ENCODE assay signal across 20 cellular contexts in the genomic region with DNA sequence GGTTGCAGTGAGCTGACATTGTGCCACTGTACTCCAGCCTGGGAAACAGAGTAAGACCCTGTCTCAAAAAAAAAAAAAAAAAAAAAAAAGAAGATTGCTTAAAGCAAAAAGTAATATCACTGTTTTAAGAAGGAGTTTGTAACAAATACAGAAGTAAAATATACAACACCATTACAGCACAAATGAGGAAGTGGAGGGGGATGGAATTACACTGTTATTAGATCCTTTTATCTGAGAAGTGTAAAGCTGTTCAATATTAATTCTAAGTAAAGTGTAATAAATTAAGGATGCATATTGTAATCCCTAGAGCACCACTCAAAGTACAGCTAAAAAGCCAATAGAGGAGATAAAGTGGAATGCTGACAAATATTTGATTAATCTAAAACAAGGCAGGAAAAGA.
"Had no signal": no experiment of that assay in that cellular context is flagged by ENCODE, and none has a peak within 500 bp of the region (broad histone marks: within the 10 kb centered on the region; RNA-seq: fewer than 3 reads in every experiment).

No MANE protein-coding gene starts in this region.

- H3K4me3 Mint-ChIP-seq: activated T-cell treated with anti-CD3 and anti-CD28 coated beads, Interleukin-2, amount 50 U/mL, for 24 hours; activated T-helper 17 cell treated with anti-CD3 and anti-CD28 coated beads, Interleukin-2, amount 50 U/mL, for 72 hours; brain; naive thymus-derived CD8-positive, alpha-beta T cell had no signal

- ATAC-seq: activated naive CD4-positive, alpha-beta T cell treated with anti-CD3 and anti-CD28 coated beads, Interleukin-2, amount 50 U/mL, for 72 hours; activated T-helper 17 cell treated with anti-CD3 and anti-CD28 coated beads, Interleukin-2, amount 50 U/mL, for 72 hours; foreskin keratinocyte; lower lobe of right lung; naive thymus-derived CD8-positive, alpha-beta T cell had no signal

- DNase-seq: activated CD4-positive, CD25-positive, alpha-beta regulatory T cell treated with anti-CD3 and anti-CD28 coated beads, Interleukin-2, amount 50 U/mL, for 72 hours; activated CD8-positive, alpha-beta memory T cell treated with anti-CD3 and anti-CD28 coated beads for 24 hours; activated CD8-positive, alpha-beta memory T cell treated with anti-CD3 and anti-CD28 coated beads, Interleukin-2, amount 50 U/mL, for 4 hours; activated T-cell treated with anti-CD3 and anti-CD28 coated beads, Interleukin-2, amount 50 U/mL, for 24 hours; aorta; effector CD4-positive, alpha-beta T cell; foreskin keratinocyte; lower lobe of right lung; naive thymus-derived CD8-positive, alpha-beta T cell; sigmoid colon; stimulated activated CD4-positive, alpha-beta T cell treated with anti-CD3 and anti-CD28 coated beads, Interleukin-15, amount 100 ng/mL, for 24 hours; stimulated activated naive CD4-positive, alpha-beta T cell; T1000; testis; trophoblast cell; uterus; WERI-Rb-1 had no signal

- H3K27ac Mint-ChIP-seq: activated naive CD4-positive, alpha-beta T cell treated with anti-CD3 and anti-CD28 coated beads, Interleukin-2, amount 50 U/mL, for 72 hours; activated T-cell treated with anti-CD3 and anti-CD28 coated beads, Interleukin-2, amount 50 U/mL, for 24 hours; activated T-helper 17 cell treated with anti-CD3 and anti-CD28 coated beads, Interleukin-2, amount 50 U/mL, for 72 hours; brain; naive thymus-derived CD8-positive, alpha-beta T cell had no signal

- H3K4me1 Mint-ChIP-seq: activated T-helper 17 cell treated with anti-CD3 and anti-CD28 coated beads, Interleukin-2, amount 50 U/mL, for 72 hours; naive thymus-derived CD8-positive, alpha-beta T cell had no signal

- H3K36me3 Mint-ChIP-seq: activated naive CD4-positive, alpha-beta T cell treated with anti-CD3 and anti-CD28 coated beads, Interleukin-2, amount 50 U/mL, for 72 hours; brain had no signal

- H3K9me3 Mint-ChIP-seq: activated T-cell treated with anti-CD3 and anti-CD28 coated beads, Interleukin-2, amount 50 U/mL, for 24 hours; activated T-helper 17 cell treated with anti-CD3 and anti-CD28 coated beads, Interleukin-2, amount 50 U/mL, for 72 hours had no signal
